In the genomic region with DNA sequence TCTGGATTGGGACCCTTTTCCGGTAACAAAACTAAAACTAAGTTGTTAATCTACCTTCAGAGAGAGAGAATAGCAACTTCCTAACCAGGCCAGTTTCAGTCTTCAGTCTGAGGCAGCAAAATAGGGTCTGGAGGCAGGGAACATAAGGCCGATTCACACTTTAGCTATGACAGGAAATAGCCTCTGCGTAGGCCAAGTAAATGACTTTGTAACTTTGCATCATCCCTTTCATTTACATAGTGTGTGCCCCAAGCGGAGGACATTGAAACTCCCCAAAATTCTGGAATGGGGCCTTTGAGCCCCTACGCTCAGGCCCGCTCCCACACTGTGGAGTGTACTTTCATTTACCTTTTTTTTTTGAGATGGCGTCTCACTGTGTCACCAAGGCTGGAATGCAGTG, we compare ENCODE assay signal across 8 cellular contexts. TPM values are rescaled to one million over a fixed set of nuclear protein-coding genes. Genes with fewer than 3 reads are reported as not detected.
A peak's percentile ranks its signal among the peaks of the same experiment; 100 is the strongest.
DNase-seq lines count a peak whose midpoint lies in the region; ATAC-seq and TF ChIP-seq lines count a peak whose summit lies in the region.

No MANE protein-coding gene starts in this region.

- TF ChIP-seq CTCF in fibroblast of pulmonary artery (IDR thresholded peaks at IDR 0.05; ENCODE audit: low read length, missing control alignments) = peak; percentile 13

- TF ChIP-seq POLR2A in GM15510 (IDR thresholded peaks at IDR 0.05; ENCODE audit: borderline replicate concordance, extremely low read depth, insufficient read length) = peak; percentile 48

- H3K27me3 ChIP-seq in SJSA1 (replicated peaks) = no peaks in the 10 kb centered on the region

- H3K4me3 ChIP-seq in SJSA1 (no peak overlapping the region), fibroblast of pulmonary artery (replicated peaks; ENCODE audit: low read depth, low read length) (no peak overlapping the region)

- peak; percentile 90 for DNase-seq in HCEC 1CT
- DNase-seq in SJSA1 (ENCODE audit: low read depth in 1 of 2, low spot score in 2 of 2) = peak in 1 of 2 experiments; percentile 68
- DNase-seq in fibroblast of pulmonary artery (ENCODE audit: low read depth) = peak; percentile 81
- no peak for DNase-seq in effector CD8-positive, alpha-beta T cell (lab: John Stamatoyannopoulos, UW)
- no peak for DNase-seq in NCI-H446 (lab: John Stamatoyannopoulos, UW)
- no peak for DNase-seq in pons (ENCODE audit: low spot score)

- H3K4me1 ChIP-seq in SJSA1 (replicated peaks) = peaks cover 93% of the 10 kb centered on the region

- no peak for ATAC-seq in HG02981 (IDR thresholded peaks at IDR 0.05; ENCODE audit: unreplicated experiment)

- H3K27ac ChIP-seq in SJSA1 = peak overlapping the region; percentile 100

- H3K9me3 ChIP-seq in SJSA1 (replicated peaks) = peaks cover 3% of the 10 kb centered on the region

- peaks cover 31% of the 10 kb centered on the region for H3K36me3 ChIP-seq in SJSA1

RNA-seq across cellular contexts. Expression of gene UPP1, which starts 1.7 kb away (rescaled TPM):
- 39.8 and 60.4 TPM in 2 replicates for total RNA-seq in SJSA1 (2014; rRNA removed; shearing (Covaris generic))

RNA-seq across cellular contexts. Expression of gene C7orf57, which starts 52.0 kb away (rescaled TPM):
- total RNA-seq in SJSA1 (2014; rRNA removed; shearing (Covaris generic)) = 0.34 and 3.8 TPM in 2 replicates

RNA-seq across cellular contexts. Expression of gene SUN3, which starts 58.4 kb away (rescaled TPM):
- 17.0 and 24.4 TPM in 2 replicates for total RNA-seq in SJSA1 (2014; rRNA removed; shearing (Covaris generic))

Comparison
In these comparisons a context has a peak if more than half of its experiments do, and no peak if none do; other contexts are left out.
1. DNase-seq: peak in HCEC 1CT (single experiment) and fibroblast of pulmonary artery (single experiment); none in effector CD8-positive, alpha-beta T cell (single experiment), NCI-H446 (0 of 2) and pons (single experiment).